In the genomic region with DNA sequence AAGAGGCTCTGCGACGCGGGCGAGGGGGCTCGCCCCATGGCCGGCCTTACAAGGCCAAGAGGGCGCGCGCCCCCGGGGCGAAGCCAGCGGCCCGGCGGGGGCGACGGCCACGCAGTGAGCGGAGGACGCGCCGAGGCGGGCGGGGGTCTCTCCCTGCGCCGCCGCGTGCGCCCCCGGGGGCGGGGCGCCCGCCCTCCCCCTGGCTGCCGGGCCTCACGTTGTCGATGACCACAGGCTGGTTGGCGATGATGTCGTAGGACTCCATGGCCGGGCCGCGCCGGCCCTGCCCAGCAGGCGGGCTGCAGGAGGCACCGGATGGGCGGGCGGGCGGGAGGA, we compare ENCODE assay signal across 8 cellular contexts.
DNase-seq lines count a peak whose midpoint lies in the region; ATAC-seq and TF ChIP-seq lines count a peak whose summit lies in the region.

No MANE protein-coding gene starts in this region.

- TF ChIP-seq CTCF in RWPE2 (IDR thresholded peaks at IDR 0.05; ENCODE audit: poor library complexity, severe bottlenecking) (no peak), fibroblast of pulmonary artery (IDR thresholded peaks at IDR 0.05; ENCODE audit: low read length, missing control alignments) (no peak)

- ATAC-seq in GM21447 (IDR thresholded peaks at IDR 0.05; ENCODE audit: unreplicated experiment) (peak; percentile 27), RWPE2 (ENCODE audit: low read depth) (no peak), HG02798 (IDR thresholded peaks at IDR 0.05; ENCODE audit: poor library complexity, unreplicated experiment) (no peak)

- intact Hi-C loops in posterior cingulate gyrus (cut with DNase I): loop anchor here (1.0 kb wide), 1 partner anchor 18 kb away; no protein-coding TSS in a partner anchor

- no peaks in the 10 kb centered on the region for H3K9me3 ChIP-seq in RWPE2 (ENCODE audit: severe bottlenecking)

- DNase-seq in RWPE2 (ENCODE audit: low spot score) (no peak), fibroblast of pulmonary artery (ENCODE audit: low read depth) (no peak), NCI-H748 treated with DMSO at 0.1 percent for 48 hours (lab: John Stamatoyannopoulos, UW) (no peak), posterior cingulate gyrus (no peak)
- no peak for DNase-seq in activated CD8-positive, alpha-beta memory T cell treated with anti-CD3 and anti-CD28 coated beads, Interleukin-2, amount 50 U/mL, for 4 hours

- H3K4me1 ChIP-seq in RWPE2 (ENCODE audit: insufficient read depth, poor library complexity, severe bottlenecking): no peaks in the 10 kb centered on the region

- H3K27me3 ChIP-seq in RWPE2 (ENCODE audit: insufficient read depth, poor library complexity, severe bottlenecking): no peaks in the 10 kb centered on the region

- H3K27ac ChIP-seq in RWPE2 (ENCODE audit: poor library complexity, severe bottlenecking) (peak overlapping the region; percentile 88), skin epidermis (peak overlapping the region; percentile 80 to 95 (median 91))

- H3K4me3 ChIP-seq in RWPE2 (ENCODE audit: severe bottlenecking): peak overlapping the region; percentile 85
- peak overlapping the region; percentile 79 for H3K4me3 ChIP-seq in fibroblast of pulmonary artery (replicated peaks; ENCODE audit: low read depth, low read length)
- H3K4me3 ChIP-seq in skin epidermis: peak overlapping the region; percentile 37 to 93 (median 71)

- H3K36me3 ChIP-seq in RWPE2 (ENCODE audit: low read depth): peaks cover 19% of the 10 kb centered on the region
